In the genomic region with DNA sequence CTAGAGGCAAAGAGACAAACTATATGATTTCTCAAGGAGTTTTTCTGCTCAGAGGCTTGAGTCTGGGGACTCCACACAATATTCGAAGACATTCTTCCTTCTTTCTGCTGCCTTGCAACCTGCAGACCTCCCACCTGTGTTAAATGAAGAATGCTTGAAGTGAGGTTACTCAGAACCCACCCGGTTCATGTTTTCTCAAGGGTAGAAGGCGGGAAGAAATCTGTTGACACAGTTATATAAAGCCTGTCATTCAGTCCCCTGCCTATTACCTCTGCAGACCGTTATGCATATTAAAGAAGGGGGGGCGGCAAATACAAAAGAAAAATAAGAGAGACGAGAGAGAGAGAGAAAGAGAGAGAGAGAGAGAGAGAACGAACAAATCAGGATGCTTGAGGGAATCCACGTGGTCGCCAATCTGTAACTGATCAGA, we compare ENCODE assay signal across 8 cellular contexts. TPM values are rescaled to one million over a fixed set of nuclear protein-coding genes. Genes with fewer than 3 reads are reported as not detected.
DNase-seq lines count a peak whose midpoint lies in the region; ATAC-seq, FAIRE-seq and TF ChIP-seq lines count a peak whose summit lies in the region.

No MANE protein-coding gene starts in this region.

- POLR2A ChIA-PET in OCI-LY7 (lab: Charles Lee) (interaction anchor here (0.5 to 1.1 kb wide), 4 partner anchors 24 to 1204 kb away, joined by 3 to 5 read pairs (median 3); no protein-coding TSS in a partner anchor), RWPE1 (lab: Yijun Ruan, JAX; ENCODE audit: low non-redundant PET) (no interaction called here)

- H4K20me1 ChIP-seq in GM23338 (replicated peaks; ENCODE audit: insufficient read depth) (peaks cover 16% of the 10 kb centered on the region), OCI-LY7 (ENCODE audit: insufficient read depth, low read length) (peaks cover 7% of the 10 kb centered on the region; the same call in 1 of the 2 replicates)

- H3K27me3 ChIP-seq in GM23338 (ENCODE audit: insufficient read depth) (peaks cover 14% of the 10 kb centered on the region), pancreas (no peaks in the 10 kb centered on the region)

- peaks cover 18% of the 10 kb centered on the region for H3K4me1 ChIP-seq in GM23338 (ENCODE audit: insufficient read depth)
- H3K4me1 ChIP-seq in OCI-LY7 (ENCODE audit: insufficient read depth, low read length, poor library complexity, severe bottlenecking): peaks cover 20% of the 10 kb centered on the region
- H3K4me1 ChIP-seq in pancreas: peaks cover under 1 to 12% (median 4%) of the 10 kb centered on the region in 3 donors

- peaks cover 11% of the 10 kb centered on the region; the same call in 1 of the 2 replicates for H3F3A ChIP-seq in GM23338 (replicated peaks; ENCODE audit: low read depth)

- H3K36me3 Mint-ChIP-seq in GM23338 (ENCODE audit: low read depth) (no peaks in the 10 kb centered on the region; the same call in 2 of the 3 replicates), endothelial cell (ENCODE audit: low read depth, unreplicated experiment) (no peaks in the 10 kb centered on the region)

- H3K9me2 ChIP-seq in GM23338 (ENCODE audit: insufficient read depth) (no peaks in the 10 kb centered on the region), OCI-LY7 (ENCODE audit: insufficient read depth, low read length) (no peaks in the 10 kb centered on the region)

- no peak for FAIRE-seq in pancreas (lab: Jason Lieb, UNC)

- H3K9me3 ChIP-seq in OCI-LY7 (ENCODE audit: low read length): no peaks in the 10 kb centered on the region
- no peaks in the 10 kb centered on the region for H3K9me3 ChIP-seq in pancreas

- H3K79me2 ChIP-seq in GM23338 (replicated peaks; ENCODE audit: insufficient read depth) (peaks cover 25% of the 10 kb centered on the region), OCI-LY7 (ENCODE audit: insufficient read depth, low read depth, low read length) (peaks cover 26% of the 10 kb centered on the region)

- no peak for ATAC-seq in GM23338
- ATAC-seq in pancreas: no peak
- no peak for ATAC-seq in left colon
- no peak for ATAC-seq in HG03378 (IDR thresholded peaks at IDR 0.05; ENCODE audit: unreplicated experiment)

- H3K27ac Mint-ChIP-seq in GM23338 (0 out of 2 replicates have a peak overlapping the region, but pooled peaks have one; percentile 98), endothelial cell (ENCODE audit: unreplicated experiment) (no peak overlapping the region)

- intact Hi-C loops in OCI-LY7 (cut with micrococcal nuclease; ENCODE audit: unreplicated experiment) (loop anchor here (1.0 kb wide), 1 partner anchor 54 kb away; no protein-coding TSS in a partner anchor), pancreas (cut with DNase I) (no loop called here), left colon (cut with DNase I, micrococcal nuclease) (no loop called here)

- H3K36me3 ChIP-seq in GM23338 (ENCODE audit: insufficient read depth): no peaks in the 10 kb centered on the region
- peaks cover 4% of the 10 kb centered on the region; the same call in 1 of the 2 replicates for H3K36me3 ChIP-seq in OCI-LY7 (ENCODE audit: insufficient read depth, low read length)
- no peaks in the 10 kb centered on the region for H3K36me3 ChIP-seq in pancreas

- peaks cover 16% of the 10 kb centered on the region for H3K27me3 Mint-ChIP-seq in GM23338 (ENCODE audit: insufficient read depth, low read depth, poor library complexity)
- H3K27me3 Mint-ChIP-seq in endothelial cell (ENCODE audit: unreplicated experiment): peaks cover 6% of the 10 kb centered on the region

- TF ChIP-seq CTCF in GM23338 (conservative IDR thresholded peaks at IDR 0.05; ENCODE audit: low read depth in 2 of 2) (no peak), OCI-LY7 (conservative IDR thresholded peaks at IDR 0.05; ENCODE audit: low read length) (no peak; the same call in 1 of the 2 replicates), endothelial cell (IDR thresholded peaks at IDR 0.05; ENCODE audit: unreplicated experiment) (no peak), pancreas (IDR thresholded peaks at IDR 0.05) (no peak), RWPE1 (conservative IDR thresholded peaks at IDR 0.05; ENCODE audit: low read depth) (no peak)

- WGBS in pancreas, 2 donors: 3 to 4% methylated on average over 9 of the region's 9 CpGs

- H3K9me3 Mint-ChIP-seq in GM23338 (no peaks in the 10 kb centered on the region; the same call in 1 of the 3 replicates), endothelial cell (ENCODE audit: unreplicated experiment) (no peaks in the 10 kb centered on the region)

- H3K4me3 Mint-ChIP-seq in GM23338: peak overlapping the region; percentile 97
- peak overlapping the region; percentile 90 for H3K4me3 Mint-ChIP-seq in endothelial cell (ENCODE audit: unreplicated experiment)

- H2AFZ ChIP-seq in GM23338 (peak overlapping the region; percentile 92), OCI-LY7 (ENCODE audit: low read length) (peak overlapping the region; percentile 72; the same call in 1 of the 2 replicates)

- CTCF ChIA-PET in OCI-LY7 (lab: Charles Lee; ENCODE audit: unreplicated experiment): no interaction called here
- CTCF ChIA-PET in RWPE1 (lab: Yijun Ruan, JAX): interaction anchor here (0.6 kb wide), 1 partner anchor 78 kb away, joined by 3 read pairs; no protein-coding TSS in a partner anchor

- H3K4me3 ChIP-seq in GM23338: peak overlapping the region; percentile 77
- H3K4me3 ChIP-seq in OCI-LY7 (ENCODE audit: low read depth, low read length, poor library complexity, severe bottlenecking): peak overlapping the region; percentile 87
- peak overlapping the region; percentile 40 to 99 (median 77) for H3K4me3 ChIP-seq in pancreas

- H3K4me2 ChIP-seq in GM23338 (peak overlapping the region; percentile 96), OCI-LY7 (ENCODE audit: low read length) (peak overlapping the region; percentile 95)

- H3K27ac ChIP-seq in GM23338 (ENCODE audit: low read depth) (no peak overlapping the region; the same call in 1 of the 2 replicates), OCI-LY7 (ENCODE audit: low read depth, low read length, poor library complexity, severe bottlenecking) (peak overlapping the region; percentile 93), pancreas (no peak overlapping the region), RWPE1 (no peak overlapping the region)

- H3K4me1 Mint-ChIP-seq in GM23338: peaks cover 13% of the 10 kb centered on the region; the same call in 2 of the 3 replicates
- H3K4me1 Mint-ChIP-seq in endothelial cell (ENCODE audit: unreplicated experiment): peaks cover 17% of the 10 kb centered on the region

- DNase-seq in GM23338 (ENCODE audit: low spot score) (peak; percentile 17), OCI-LY7 (ENCODE audit: low spot score) (peak; percentile 85), endothelial cell (ENCODE audit: low spot score) (no peak), pancreas (no peak), RWPE1 (ENCODE audit: low spot score) (no peak), SKM-1 treated with dmso at 0.1 percent for 144 hours (lab: John Stamatoyannopoulos, UW; ENCODE audit: unreplicated experiment) (no peak), left colon (no peak)

- no TSS peak for BruUV-seq in OCI-LY7 (replicated peaks; lab: Mats Ljungman, UMichigan)

TF ChIP-seq in GM23338, 12 proteins besides CTCF, POLR2A, EP300 and RAD21 (continues in another document):
- no peak for TF ChIP-seq NANOG (IDR thresholded peaks at IDR 0.05; ENCODE audit: borderline replicate concordance)
- TF ChIP-seq STAT1 (IDR thresholded peaks at IDR 0.05; ENCODE audit: unreplicated experiment): no peak
- no peak for TF ChIP-seq EZH2phosphoT487 (IDR thresholded peaks at IDR 0.05; ENCODE audit: unreplicated experiment)
- no peak for TF ChIP-seq ETS1 (IDR thresholded peaks at IDR 0.05)

RNA-seq across cellular contexts. Expression of gene KMT2A, which starts 2.2 kb away (rescaled TPM):
- total RNA-seq in GM23338 (2014; rRNA removed; shearing (Covaris generic)): 66.6 and 72.2 TPM in 2 replicates
- polyA plus RNA-seq in GM23338 (2016; fragmentation: Nextera tagmentation; extraction: Ambion mirVana) (29.0 and 34.3 TPM in 2 replicates), pancreas (10 to 100 TPM; 13.9 to 14.1 TPM)
- 55.8 and 58.8 TPM in 2 replicates for total RNA-seq in OCI-LY7 (2014; rRNA removed; shearing (Covaris generic))
- total RNA-seq in OCI-LY7 (2022) (90.0 and 96.4 TPM in 2 replicates), endothelial cell (ENCODE audit: unreplicated experiment) (104 TPM), pancreas (10 to 100 TPM; 31.1 to 46.3 (median 36.6) TPM), left colon (10 to 100 TPM; 41.9 to 45.2 TPM)

RNA-seq across cellular contexts. Expression of gene ATP5MG, which starts 32.7 kb away (rescaled TPM):
- total RNA-seq in GM23338 (2014; rRNA removed; shearing (Covaris generic)): 41.7 and 50.1 TPM in 2 replicates
- polyA plus RNA-seq in GM23338 (2016; fragmentation: Nextera tagmentation; extraction: Ambion mirVana) (987 and 1,075 TPM in 2 replicates), pancreas (100 to 1,000 TPM; 115 to 120 TPM)
- 212 and 222 TPM in 2 replicates for total RNA-seq in OCI-LY7 (2014; rRNA removed; shearing (Covaris generic))
- total RNA-seq in OCI-LY7 (2022) (266 and 294 TPM in 2 replicates), endothelial cell (ENCODE audit: unreplicated experiment) (280 TPM), pancreas (10 to 100 TPM; 46.5 to 81.4 (median 74.3) TPM), left colon (100 to 1,000 TPM; 233 to 328 TPM)

Comparison
In these comparisons a context has a peak if more than half of its experiments do, and no peak if none do; other contexts are left out.
1. DNase-seq: peak in GM23338 (single experiment) and OCI-LY7 (single experiment); none in endothelial cell (single experiment), pancreas (0 of 6), RWPE1 (single experiment), SKM-1 treated with dmso at 0.1 percent for 144 hours (single experiment) and left colon (0 of 2).
2. Peak in every context shown above with its lines, with median percentiles within 50 percentile points of each other: H3K4me3 ChIP-seq.